Comparison of ENCODE assay signal across 9 cellular contexts in the genomic region with DNA sequence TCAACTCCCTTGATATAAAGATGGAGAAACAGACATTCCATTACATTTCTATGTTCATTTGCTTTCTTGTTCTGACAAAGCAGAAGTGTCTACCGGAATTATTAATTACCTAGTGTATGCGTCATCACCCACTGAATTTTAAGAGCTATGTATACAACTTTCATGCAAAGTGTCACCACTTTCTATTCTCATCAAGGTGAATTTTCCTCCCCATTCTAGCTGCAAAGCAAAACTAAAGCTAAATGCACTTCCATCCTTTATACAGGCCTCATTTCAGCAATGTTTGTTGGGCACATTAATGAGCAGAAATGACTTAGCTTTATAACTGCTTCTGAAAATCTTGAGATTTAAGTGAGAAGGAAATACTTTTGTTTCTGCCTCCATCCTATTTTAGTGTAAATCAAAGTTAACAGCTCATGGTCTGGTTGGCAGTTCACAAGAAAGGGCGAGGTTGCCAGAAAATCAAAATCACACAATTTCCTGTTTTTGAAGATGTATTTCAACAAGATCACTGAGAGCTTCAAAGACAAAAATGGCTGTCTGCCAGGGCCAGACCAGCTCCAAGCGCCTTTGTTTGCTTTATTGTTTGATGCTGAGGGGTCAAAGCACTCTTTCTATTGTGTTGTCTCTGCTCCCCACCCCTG. TPM values are rescaled to one million over a fixed set of nuclear protein-coding genes. Genes with fewer than 3 reads are reported as not detected.
DNase-seq lines count a peak whose midpoint lies in the region; ATAC-seq, FAIRE-seq and TF ChIP-seq lines count a peak whose summit lies in the region.
"Had no signal": no experiment of that assay in that cellular context is flagged by ENCODE, and none has a peak within 500 bp of the region (broad histone marks: within the 10 kb centered on the region; RNA-seq: fewer than 3 reads in every experiment).

No MANE protein-coding gene starts in this region.

- TF ChIP-seq CTCF in right lobe of liver (IDR thresholded peaks at IDR 0.05): no peak
- no peak for TF ChIP-seq CTCF in HepG2 (CRISPR knock-in tag; IDR thresholded peaks at IDR 0.05)
- TF ChIP-seq CTCF in adrenal gland (IDR thresholded peaks at IDR 0.05): no peak

- 57% methylated on average over 4 of the region's 4 CpGs for WGBS in right lobe of liver (ENCODE audit: insufficient coverage, low coverage, low lambda C conversion rate, missing lambda C conversion rate)
- WGBS in HepG2 (ENCODE audit: low lambda C conversion rate): 35% methylated on average over 4 of the region's 4 CpGs
- 63 to 68% (median 64%) methylated on average over 4 of the region's 4 CpGs for WGBS in adrenal gland, 4 donors

- H3K9ac ChIP-seq in HepG2 (ENCODE audit: insufficient read depth, low read depth, low read length): no peak overlapping the region

- H3K27me3 ChIP-seq in right lobe of liver: no peaks in the 10 kb centered on the region
- no peaks in the 10 kb centered on the region for H3K27me3 ChIP-seq in HepG2 (ENCODE audit: control insufficient read depth in 1 of 2, insufficient read depth in 2 of 2, low read length in 2 of 2)
- no peaks in the 10 kb centered on the region for H3K27me3 ChIP-seq in adrenal gland

- BruUV-seq in HepG2 (replicated peaks; lab: Mats Ljungman, UMichigan): no TSS peak

- intact Hi-C loops in right lobe of liver (cut with DNase I): no loop called here
- intact Hi-C loops in HepG2 (cut with micrococcal nuclease; ENCODE audit: unreplicated experiment): no loop called here
- intact Hi-C loops in adrenal gland (cut with DNase I): no loop called here

- H3K79me2 ChIP-seq in HepG2 (ENCODE audit: insufficient read depth, low read length): no peaks in the 10 kb centered on the region

- POLR2A ChIA-PET in HepG2 (lab: Yijun Ruan, JAX): no interaction called here

- peak in 3 of 4 donors; percentile 22 to 51 (median 25) for ATAC-seq in right lobe of liver
- ATAC-seq in HepG2: no peak
- ATAC-seq in HG03378 (IDR thresholded peaks at IDR 0.05; ENCODE audit: unreplicated experiment): peak; percentile 78

- DNase-seq in right lobe of liver: no peak
- no peak for DNase-seq in HepG2 (ENCODE audit: low spot score)
- peak in 5 of 7 donors; percentile 23 to 55 (median 32) for DNase-seq in adrenal gland
- no peak for DNase-seq in DMS79 treated with DMSO at 0.1 percent for 48 hours (lab: John Stamatoyannopoulos, UW)
- DNase-seq in SIG-M5 treated with dmso at 0.1 percent for 504 hours (lab: John Stamatoyannopoulos, UW; ENCODE audit: unreplicated experiment): no peak
- no peak for DNase-seq in NCI-H2107 (lab: John Stamatoyannopoulos, UW)
- no peak for DNase-seq in SHP77 treated with DMSO at 0.1 percent for 48 hours (lab: John Stamatoyannopoulos, UW)

- H4K20me1 ChIP-seq in HepG2 (ENCODE audit: insufficient read depth, low read length): no peaks in the 10 kb centered on the region

- H3K4me3 ChIP-seq in right lobe of liver (no peak overlapping the region), HepG2 (replicated peaks in 1 of 3; ENCODE audit: insufficient read depth in 1 of 3, low read depth in 2 of 3, low read length in 3 of 3) (no peak overlapping the region), adrenal gland (no peak overlapping the region)

- H3K27ac ChIP-seq in right lobe of liver: no peak overlapping the region
- no peak overlapping the region for H3K27ac ChIP-seq in HepG2 (ENCODE audit: extremely low read length, insufficient read depth, low read length)
- no peak overlapping the region for H3K27ac ChIP-seq in adrenal gland
- H3K27ac ChIP-seq: epithelial cell of prostate had no signal

- H3K4me1 ChIP-seq in right lobe of liver: no peaks in the 10 kb centered on the region
- H3K4me1 ChIP-seq in HepG2 (ENCODE audit: insufficient read depth, low read length): no peaks in the 10 kb centered on the region
- H3K4me1 ChIP-seq in adrenal gland (replicated peaks in 1 of 2): no peaks in the 10 kb centered on the region

- H3K36me3 ChIP-seq in right lobe of liver (no peaks in the 10 kb centered on the region), HepG2 (replicated peaks in 1 of 2; ENCODE audit: control insufficient read depth in 1 of 2, insufficient read depth in 2 of 2, low read length in 2 of 2) (no peaks in the 10 kb centered on the region), adrenal gland (replicated peaks in 1 of 2) (no peaks in the 10 kb centered on the region)

- no peak for TF ChIP-seq RAD21 in HepG2 (CRISPR knock-in tag; IDR thresholded peaks at IDR 0.05)

- no peak for TF ChIP-seq EP300 in HepG2 (IDR thresholded peaks at IDR 0.05; ENCODE audit: low read depth in 2 of 2, low read length in 2 of 2)
- no peak for TF ChIP-seq EP300 in HepG2 (CRISPR knock-in tag; IDR thresholded peaks at IDR 0.05; ENCODE audit: borderline replicate concordance)

- in situ Hi-C loops in HepG2 (cut with HindIII; ENCODE audit: extremely low pct_ligation_motif_present, low pct_unique_long_range_greater_than_20kb): loop anchor here (25.0 kb wide), 1 partner anchor 436 kb away; no protein-coding TSS in a partner anchor

- H3K4me2 ChIP-seq in HepG2 (ENCODE audit: low read depth, low read length): no peak overlapping the region

- CTCF ChIA-PET in HepG2 (lab: Yijun Ruan, JAX; ENCODE audit: low intra/inter-chr PET ratio, low total read pairs): no interaction called here

- H2AFZ ChIP-seq in HepG2 (ENCODE audit: low read length): no peak overlapping the region

- TF ChIP-seq POLR2A in right lobe of liver (IDR thresholded peaks at IDR 0.05): no peak
- no peak for TF ChIP-seq POLR2A in HepG2 (IDR thresholded peaks at IDR 0.05; ENCODE audit: insufficient read depth in 1 of 2, low read depth in 2 of 2, low read length in 2 of 2)
- TF ChIP-seq POLR2A in adrenal gland (IDR thresholded peaks at IDR 0.05): no peak

- FAIRE-seq in HepG2 (lab: Jason Lieb, UNC): no peak

- H3K9me3 ChIP-seq in right lobe of liver (no peaks in the 10 kb centered on the region), HepG2 (ENCODE audit: low read length) (no peaks in the 10 kb centered on the region), adrenal gland (replicated peaks in 1 of 3) (no peaks in the 10 kb centered on the region)

TF ChIP-seq in HepG2, 621 proteins besides CTCF, POLR2A, EP300 and RAD21 (continues in another document):
- TF ChIP-seq, protein P1, sequence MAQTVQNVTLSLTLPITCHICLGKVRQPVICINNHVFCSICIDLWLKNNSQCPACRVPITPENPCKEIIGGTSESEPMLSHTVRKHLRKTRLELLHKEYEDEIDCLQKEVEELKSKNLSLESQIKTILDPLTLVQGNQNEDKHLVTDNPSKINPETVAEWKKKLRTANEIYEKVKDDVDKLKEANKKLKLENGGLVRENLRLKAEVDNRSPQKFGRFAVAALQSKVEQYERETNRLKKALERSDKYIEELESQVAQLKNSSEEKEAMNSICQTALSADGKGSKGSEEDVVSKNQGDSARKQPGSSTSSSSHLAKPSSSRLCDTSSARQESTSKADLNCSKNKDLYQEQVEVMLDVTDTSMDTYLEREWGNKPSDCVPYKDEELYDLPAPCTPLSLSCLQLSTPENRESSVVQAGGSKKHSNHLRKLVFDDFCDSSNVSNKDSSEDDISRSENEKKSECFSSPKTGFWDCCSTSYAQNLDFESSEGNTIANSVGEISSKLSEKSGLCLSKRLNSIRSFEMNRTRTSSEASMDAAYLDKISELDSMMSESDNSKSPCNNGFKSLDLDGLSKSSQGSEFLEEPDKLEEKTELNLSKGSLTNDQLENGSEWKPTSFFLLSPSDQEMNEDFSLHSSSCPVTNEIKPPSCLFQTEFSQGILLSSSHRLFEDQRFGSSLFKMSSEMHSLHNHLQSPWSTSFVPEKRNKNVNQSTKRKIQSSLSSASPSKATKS (CRISPR knock-in tag; IDR thresholded peaks at IDR 0.05): no peak
- TF ChIP-seq FIP1L1 (IDR thresholded peaks at IDR 0.05; ENCODE audit: borderline replicate concordance, insufficient read depth, low read depth, low read length) (no peak), ZNF607 (CRISPR knock-in tag; IDR thresholded peaks at IDR 0.05; ENCODE audit: borderline replicate concordance) (no peak), ZNF713 (CRISPR knock-in tag; IDR thresholded peaks at IDR 0.05) (no peak), ZNF790 (CRISPR knock-in tag; IDR thresholded peaks at IDR 0.05; ENCODE audit: borderline replicate concordance) (no peak), NR2F1 (CRISPR knock-in tag; IDR thresholded peaks at IDR 0.05) (no peak)

RNA-seq across cellular contexts. Expression of a gene that starts 7.2 kb away (rescaled TPM):
- not detected for total RNA-seq in right lobe of liver
- total RNA-seq in HepG2 (2016; rRNA removed; fragmentation: Illumina TruSeq; extraction: Trizol): not detected in 2 replicates
- total RNA-seq in HepG2 (2016; cell fraction: cytosol; rRNA removed; fragmentation: Illumina TruSeq; extraction: Trizol; ENCODE audit: low read depth): not detected in 2 replicates
- not detected in 2 replicates for total RNA-seq in HepG2 (2016; cell fraction: insoluble cytoplasmic fraction; rRNA removed; fragmentation: Illumina TruSeq; extraction: Trizol)
- not detected in 2 replicates for total RNA-seq in HepG2 (2016; cell fraction: membrane; rRNA removed; fragmentation: Illumina TruSeq; extraction: Trizol)
- total RNA-seq in HepG2 (2016; cell fraction: nucleus; rRNA removed; fragmentation: Illumina TruSeq; extraction: Trizol): not detected in 2 replicates
- polyA plus RNA-seq in HepG2 (2011; rRNA removed): not detected in 2 replicates
- polyA plus RNA-seq in HepG2 (2011; cell fraction: cytosol; rRNA removed): not detected in 2 replicates
- polyA plus RNA-seq in HepG2 (2011; cell fraction: nucleus; rRNA removed): not detected in 2 replicates
- polyA plus RNA-seq in HepG2 (2012): not detected in 2 replicates
- not detected in 2 replicates for polyA plus RNA-seq in HepG2 (2016; cell fraction: cytosol; fragmentation: Illumina TruSeq; extraction: Trizol; ENCODE audit: low read depth)
- not detected in 2 replicates for polyA plus RNA-seq in HepG2 (2016; cell fraction: insoluble cytoplasmic fraction; fragmentation: Illumina TruSeq; extraction: Trizol; ENCODE audit: low read depth)
- polyA plus RNA-seq in HepG2 (2016; cell fraction: membrane; fragmentation: Illumina TruSeq; extraction: Trizol; ENCODE audit: low read depth): not detected in 2 replicates
- polyA plus RNA-seq in HepG2 (2016; cell fraction: nucleus; fragmentation: Illumina TruSeq; extraction: Trizol; ENCODE audit: insufficient read depth, low read depth): not detected in 2 replicates
- polyA minus RNA-seq in HepG2 (2011; rRNA and poly(A)+ RNA removed; ENCODE audit: low replicate concordance): not detected in 2 replicates
- polyA minus RNA-seq in HepG2 (2011; cell fraction: cytosol; rRNA and poly(A)+ RNA removed): not detected in 2 replicates
- not detected in 2 replicates for polyA minus RNA-seq in HepG2 (2011; cell fraction: nucleus; rRNA and poly(A)+ RNA removed)
- under 1 TPM in 1 of 8 donors, not detected in 7; 0.14 TPM for total RNA-seq in adrenal gland
- polyA plus RNA-seq in adrenal gland: under 1 TPM in 1 of 3 donors, not detected in 2; 0.03 TPM

Comparison
In these comparisons a context has a peak if more than half of its experiments do, and no peak if none do; other contexts are left out.
1. DNase-seq: peak in adrenal gland (5 of 7); none in right lobe of liver (0 of 3), HepG2 (single experiment), DMS79 treated with DMSO at 0.1 percent for 48 hours (single experiment), SIG-M5 treated with dmso at 0.1 percent for 504 hours (single experiment), NCI-H2107 (single experiment) and SHP77 treated with DMSO at 0.1 percent for 48 hours (single experiment).